8 cellular contexts compared by ENCODE assay signal in genomic region chr5:52693279-52693678, GRCh38.
A peak's percentile ranks its signal among the peaks of the same experiment; 100 is the strongest.
DNase-seq lines count a peak whose midpoint lies in the region; ATAC-seq and TF ChIP-seq lines count a peak whose summit lies in the region.

No MANE protein-coding gene starts in this region.

- ATAC-seq in HG02852 (IDR thresholded peaks at IDR 0.05; ENCODE audit: unreplicated experiment) (peak; percentile 77), gastroesophageal sphincter (no peak), gastrocnemius medialis (no peak), GM21825 (IDR thresholded peaks at IDR 0.05; ENCODE audit: unreplicated experiment) (no peak)

- H3K27ac ChIP-seq in gastroesophageal sphincter (no peak overlapping the region), gastrocnemius medialis (no peak overlapping the region)

- H3K9me3 ChIP-seq in gastroesophageal sphincter (no peaks in the 10 kb centered on the region), gastrocnemius medialis (no peaks in the 10 kb centered on the region)

- H3K4me1 ChIP-seq in gastroesophageal sphincter (peaks cover 4 to 44% (median 9%) of the 10 kb centered on the region in 3 donors), gastrocnemius medialis (no peaks in the 10 kb centered on the region)

- in situ Hi-C loops in gastrocnemius medialis (cut with MboI; ENCODE audit: low sequenced_read_pairs in 4 of 4), result loop anchor here in 1 of 4 donors (25.0 kb wide), 1 partner anchor 219 kb away; no protein-coding TSS in a partner anchor

- TF ChIP-seq CTCF in gastroesophageal sphincter (IDR thresholded peaks at IDR 0.05), result peak; percentile 45 to 74 (median 54)
- TF ChIP-seq CTCF in gastrocnemius medialis (IDR thresholded peaks at IDR 0.05 in 4 of 5, conservative IDR thresholded peaks at IDR 0.05 in 1 of 5), result peak; percentile 14 to 60 (median 30)

- H3K36me3 ChIP-seq in gastroesophageal sphincter, result no peaks in the 10 kb centered on the region
- H3K36me3 ChIP-seq in gastrocnemius medialis, result no peaks in the 10 kb centered on the region

- TF ChIP-seq EP300 in gastroesophageal sphincter (IDR thresholded peaks at IDR 0.05), result no peak

- H3K4me3 ChIP-seq in gastroesophageal sphincter, result no peak overlapping the region
- no peak overlapping the region for H3K4me3 ChIP-seq in gastrocnemius medialis

- H3K27me3 ChIP-seq in gastroesophageal sphincter, result no peaks in the 10 kb centered on the region
- no peaks in the 10 kb centered on the region for H3K27me3 ChIP-seq in gastrocnemius medialis

- peak; percentile 8 for DNase-seq in DMS 273 (lab: John Stamatoyannopoulos, UW; ENCODE audit: unreplicated experiment)
- no peak for DNase-seq in DMS 273 treated with DMSO at 0.1 percent for 48 hours (lab: John Stamatoyannopoulos, UW)
- DNase-seq in activated CD4-positive, alpha-beta T cell treated with anti-CD3 and anti-CD28 coated beads for 4 hours, result peak; percentile 19 to 21
- DNase-seq in gastrocnemius medialis, result no peak
- DNase-seq in OCI-M2 (lab: John Stamatoyannopoulos, UW; ENCODE audit: unreplicated experiment), result no peak

- intact Hi-C loops in gastrocnemius medialis (cut with DNase I; ENCODE audit: low total_unique reads), result loop anchor here (2.0 to 5.0 kb wide), 2 partner anchors 94 to 222 kb away; partner anchors contain the start of genes ITGA1 and PELO

- no peak for TF ChIP-seq POLR2A in gastroesophageal sphincter (IDR thresholded peaks at IDR 0.05)
- no peak for TF ChIP-seq POLR2A in gastrocnemius medialis (IDR thresholded peaks at IDR 0.05)

Comparison
In these comparisons a context has a peak if more than half of its experiments do, and no peak if none do; other contexts are left out.
1. DNase-seq: peak in DMS 273 (single experiment) and activated CD4-positive, alpha-beta T cell treated with anti-CD3 and anti-CD28 coated beads for 4 hours (2 of 2); none in DMS 273 treated with DMSO at 0.1 percent for 48 hours (single experiment), gastrocnemius medialis (0 of 2) and OCI-M2 (single experiment).